ENCODE assay signal across 29 cellular contexts in genomic region chr3:18199757-18200156, GRCh38.
"Had no signal": no experiment of that assay in that cellular context is flagged by ENCODE, and none has a peak within 500 bp of the region (broad histone marks: within the 10 kb centered on the region; RNA-seq: fewer than 3 reads in every experiment).

No MANE protein-coding gene starts in this region.

- H3K4me3 Mint-ChIP-seq: activated B cell treated with CpG ODN at 0.5 μM for 24 hours; activated CD8-positive, alpha-beta T cell treated with anti-CD3 and anti-CD28 coated beads for 36 hours; activated naive CD8-positive, alpha-beta T cell; activated T-cell treated with anti-CD3 and anti-CD28 coated beads, Interleukin-2, amount 50 U/mL, for 4 hours; activated T-helper 17 cell treated with anti-CD3 and anti-CD28 coated beads, Interleukin-2, amount 50 U/mL, for 72 hours; effector memory CD8-positive, alpha-beta T cell; T-helper 17 cell; T-helper 2 cell treated with Interferon-gamma antibody and Interleukin-4, amounts not matched to agents 5 μg/mL and 100 μg/mL, for 36 hours had no signal

- DNase-seq: activated B cell treated with CpG ODN at 0.5 μM for 24 hours; activated CD4-positive, alpha-beta T cell treated with anti-CD3 and anti-CD28 coated beads for 48 hours; activated CD4-positive, alpha-beta T cell treated with anti-CD3 and anti-CD28 coated beads, Interleukin-2, amount 50 U/mL, for 1 hour; activated CD4-positive, alpha-beta T cell treated with anti-CD3 and anti-CD28 coated beads, Interleukin-2, amount 50 U/mL, for 48 hours; activated CD8-positive, alpha-beta memory T cell treated with anti-CD3 and anti-CD28 coated beads for 24 hours; activated CD8-positive, alpha-beta T cell treated with anti-CD3 and anti-CD28 coated beads for 36 hours; activated effector memory CD4-positive, alpha-beta T cell treated with Interleukin-2 at 50 U/mL for 16 hours; activated gamma-delta T cell treated with Interleukin-2 at 50 U/mL for 16 hours; activated naive CD4-positive, alpha-beta T cell treated with anti-CD3 and anti-CD28 coated beads, Interleukin-2, amount 50 U/mL, for 16 hours; activated naive CD4-positive, alpha-beta T cell treated with Interleukin-2 at 50 U/mL for 16 hours; activated T-cell treated with anti-CD3 and anti-CD28 coated beads, Interleukin-2, amount 50 U/mL, for 4 hours; amniotic stem cell; anterior cingulate cortex; caudate nucleus; cortex of kidney; dermis blood vessel endothelial cell; effector CD4-positive, alpha-beta T cell; effector memory CD8-positive, alpha-beta T cell; esophagus squamous epithelium; foreskin melanocyte; heart right ventricle; T-helper 17 cell; T1000; WERI-Rb-1 had no signal

- H3K4me1 ChIP-seq: esophagus squamous epithelium, gastroesophageal sphincter, heart right ventricle had no signal

- H3K27ac Mint-ChIP-seq: activated B cell treated with CpG ODN at 0.5 μM for 24 hours; activated CD8-positive, alpha-beta T cell treated with anti-CD3 and anti-CD28 coated beads for 36 hours; activated naive CD8-positive, alpha-beta T cell; activated T-helper 17 cell treated with anti-CD3 and anti-CD28 coated beads, Interleukin-2, amount 50 U/mL, for 72 hours; effector memory CD8-positive, alpha-beta T cell; T-helper 17 cell; T-helper 2 cell treated with Interferon-gamma antibody and Interleukin-4, amounts not matched to agents 5 μg/mL and 100 μg/mL, for 36 hours had no signal

- H3K27me3 Mint-ChIP-seq: activated B cell treated with CpG ODN at 0.5 μM for 24 hours had no signal

- H3K36me3 ChIP-seq: esophagus squamous epithelium, gastroesophageal sphincter, heart right ventricle, WERI-Rb-1 had no signal

- H3K27me3 ChIP-seq: esophagus squamous epithelium, gastroesophageal sphincter, heart right ventricle had no signal

- H3K4me1 Mint-ChIP-seq: activated B cell treated with CpG ODN at 0.5 μM for 24 hours; activated T-helper 17 cell treated with anti-CD3 and anti-CD28 coated beads, Interleukin-2, amount 50 U/mL, for 72 hours; T-helper 17 cell had no signal

- H3K27ac ChIP-seq: epithelial cell of prostate, esophagus squamous epithelium, gastroesophageal sphincter, heart right ventricle, WERI-Rb-1 had no signal

- H3K4me3 ChIP-seq: esophagus squamous epithelium, gastroesophageal sphincter, heart right ventricle had no signal

- H3K9me3 Mint-ChIP-seq: activated T-helper 17 cell treated with anti-CD3 and anti-CD28 coated beads, Interleukin-2, amount 50 U/mL, for 72 hours had no signal
